Comparison of ENCODE assay signal across 1 cellular context in the genomic region with DNA sequence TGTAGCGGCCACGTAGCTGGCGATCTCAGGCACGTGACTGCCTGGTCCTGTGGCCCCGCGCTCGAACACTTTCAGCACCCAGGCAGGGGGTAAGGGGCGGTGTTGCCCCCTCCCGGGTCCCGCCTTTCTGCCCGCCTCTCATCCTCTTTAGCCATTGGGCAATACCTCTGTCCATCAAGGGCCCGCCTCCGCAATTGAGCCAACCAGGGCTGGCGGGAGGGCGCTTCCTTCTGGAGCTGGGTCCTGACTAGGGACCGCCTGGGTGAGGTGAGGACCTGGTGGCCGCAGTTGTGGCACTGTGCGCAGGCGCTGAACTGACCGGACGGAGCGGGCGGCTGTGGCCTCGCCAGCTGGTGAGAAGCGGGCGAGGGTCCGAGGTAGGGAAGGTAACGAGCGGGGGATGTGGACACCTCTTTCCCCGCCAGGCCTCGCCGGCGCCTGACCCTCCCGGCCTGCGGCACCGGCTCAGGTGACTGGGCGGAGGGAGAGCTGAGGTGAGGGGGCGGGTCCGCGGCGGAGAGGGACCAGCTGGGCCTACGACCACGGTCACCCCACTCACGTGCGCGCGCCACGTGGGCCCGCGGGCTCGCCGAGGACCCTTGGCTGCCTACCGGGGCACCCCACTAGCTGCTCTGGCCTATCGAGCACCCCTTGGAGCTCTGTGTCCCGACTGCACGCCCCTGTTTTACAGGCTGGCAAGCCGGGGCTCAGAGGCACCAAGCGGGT.
TF ChIP-seq lines count a peak whose summit lies in the region.

A gene with protein sequence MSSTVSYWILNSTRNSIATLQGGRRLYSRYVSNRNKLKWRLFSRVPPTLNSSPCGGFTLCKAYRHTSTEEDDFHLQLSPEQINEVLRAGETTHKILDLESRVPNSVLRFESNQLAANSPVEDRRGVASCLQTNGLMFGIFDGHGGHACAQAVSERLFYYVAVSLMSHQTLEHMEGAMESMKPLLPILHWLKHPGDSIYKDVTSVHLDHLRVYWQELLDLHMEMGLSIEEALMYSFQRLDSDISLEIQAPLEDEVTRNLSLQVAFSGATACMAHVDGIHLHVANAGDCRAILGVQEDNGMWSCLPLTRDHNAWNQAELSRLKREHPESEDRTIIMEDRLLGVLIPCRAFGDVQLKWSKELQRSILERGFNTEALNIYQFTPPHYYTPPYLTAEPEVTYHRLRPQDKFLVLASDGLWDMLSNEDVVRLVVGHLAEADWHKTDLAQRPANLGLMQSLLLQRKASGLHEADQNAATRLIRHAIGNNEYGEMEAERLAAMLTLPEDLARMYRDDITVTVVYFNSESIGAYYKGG (plus strand): TSS at position 228 of the 726 bp plus-strand sequence. CDS start 3,770 bp downstream, outside the sequence.

TF ChIP-seq in HepG2, 621 proteins besides CTCF, POLR2A, EP300 and RAD21 (continued from another document and continues in another):
- TF ChIP-seq, protein P1, sequence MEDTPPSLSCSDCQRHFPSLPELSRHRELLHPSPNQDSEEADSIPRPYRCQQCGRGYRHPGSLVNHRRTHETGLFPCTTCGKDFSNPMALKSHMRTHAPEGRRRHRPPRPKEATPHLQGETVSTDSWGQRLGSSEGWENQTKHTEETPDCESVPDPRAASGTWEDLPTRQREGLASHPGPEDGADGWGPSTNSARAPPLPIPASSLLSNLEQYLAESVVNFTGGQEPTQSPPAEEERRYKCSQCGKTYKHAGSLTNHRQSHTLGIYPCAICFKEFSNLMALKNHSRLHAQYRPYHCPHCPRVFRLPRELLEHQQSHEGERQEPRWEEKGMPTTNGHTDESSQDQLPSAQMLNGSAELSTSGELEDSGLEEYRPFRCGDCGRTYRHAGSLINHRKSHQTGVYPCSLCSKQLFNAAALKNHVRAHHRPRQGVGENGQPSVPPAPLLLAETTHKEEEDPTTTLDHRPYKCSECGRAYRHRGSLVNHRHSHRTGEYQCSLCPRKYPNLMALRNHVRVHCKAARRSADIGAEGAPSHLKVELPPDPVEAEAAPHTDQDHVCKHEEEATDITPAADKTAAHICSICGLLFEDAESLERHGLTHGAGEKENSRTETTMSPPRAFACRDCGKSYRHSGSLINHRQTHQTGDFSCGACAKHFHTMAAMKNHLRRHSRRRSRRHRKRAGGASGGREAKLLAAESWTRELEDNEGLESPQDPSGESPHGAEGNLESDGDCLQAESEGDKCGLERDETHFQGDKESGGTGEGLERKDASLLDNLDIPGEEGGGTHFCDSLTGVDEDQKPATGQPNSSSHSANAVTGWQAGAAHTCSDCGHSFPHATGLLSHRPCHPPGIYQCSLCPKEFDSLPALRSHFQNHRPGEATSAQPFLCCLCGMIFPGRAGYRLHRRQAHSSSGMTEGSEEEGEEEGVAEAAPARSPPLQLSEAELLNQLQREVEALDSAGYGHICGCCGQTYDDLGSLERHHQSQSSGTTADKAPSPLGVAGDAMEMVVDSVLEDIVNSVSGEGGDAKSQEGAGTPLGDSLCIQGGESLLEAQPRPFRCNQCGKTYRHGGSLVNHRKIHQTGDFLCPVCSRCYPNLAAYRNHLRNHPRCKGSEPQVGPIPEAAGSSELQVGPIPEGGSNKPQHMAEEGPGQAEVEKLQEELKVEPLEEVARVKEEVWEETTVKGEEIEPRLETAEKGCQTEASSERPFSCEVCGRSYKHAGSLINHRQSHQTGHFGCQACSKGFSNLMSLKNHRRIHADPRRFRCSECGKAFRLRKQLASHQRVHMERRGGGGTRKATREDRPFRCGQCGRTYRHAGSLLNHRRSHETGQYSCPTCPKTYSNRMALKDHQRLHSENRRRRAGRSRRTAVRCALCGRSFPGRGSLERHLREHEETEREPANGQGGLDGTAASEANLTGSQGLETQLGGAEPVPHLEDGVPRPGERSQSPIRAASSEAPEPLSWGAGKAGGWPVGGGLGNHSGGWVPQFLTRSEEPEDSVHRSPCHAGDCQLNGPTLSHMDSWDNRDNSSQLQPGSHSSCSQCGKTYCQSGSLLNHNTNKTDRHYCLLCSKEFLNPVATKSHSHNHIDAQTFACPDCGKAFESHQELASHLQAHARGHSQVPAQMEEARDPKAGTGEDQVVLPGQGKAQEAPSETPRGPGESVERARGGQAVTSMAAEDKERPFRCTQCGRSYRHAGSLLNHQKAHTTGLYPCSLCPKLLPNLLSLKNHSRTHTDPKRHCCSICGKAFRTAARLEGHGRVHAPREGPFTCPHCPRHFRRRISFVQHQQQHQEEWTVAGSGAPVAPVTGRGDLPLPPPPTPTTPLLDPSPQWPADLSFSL (CRISPR knock-in tag; IDR thresholded peaks at IDR 0.05), result no peak
- TF ChIP-seq SNAI1 (CRISPR knock-in tag; IDR thresholded peaks at IDR 0.05; ENCODE audit: borderline replicate concordance) (peak; percentile 74), CHD2 (IDR thresholded peaks at IDR 0.05; ENCODE audit: low read depth, low read length) (no peak), ERF (CRISPR knock-in tag; IDR thresholded peaks at IDR 0.05) (peak; percentile 78), NFATC3 (CRISPR knock-in tag; IDR thresholded peaks at IDR 0.05) (peak; percentile 72; the same call in 1 of the 2 replicates), ZNF343 (CRISPR knock-in tag; IDR thresholded peaks at IDR 0.05) (peak; percentile 91), EEA1 (CRISPR knock-in tag; IDR thresholded peaks at IDR 0.05; ENCODE audit: borderline replicate concordance) (peak; percentile 94), POLR2AphosphoS5 (IDR thresholded peaks at IDR 0.05; ENCODE audit: low read depth, low read length) (peak; percentile 86), MTF2 (CRISPR knock-in tag; IDR thresholded peaks at IDR 0.05; ENCODE audit: borderline replicate concordance) (peak; percentile 75; the same call in 1 of the 2 replicates), KDM6A (CRISPR knock-in tag; IDR thresholded peaks at IDR 0.05; ENCODE audit: low read depth) (no peak), NR1H2 (CRISPR knock-in tag; IDR thresholded peaks at IDR 0.05; ENCODE audit: borderline replicate concordance, low read depth) (peak; percentile 96), HNRNPH1 (optimal IDR thresholded peaks at IDR 0.05; ENCODE audit: low read depth, low read length) (no peak), U2AF2 (IDR thresholded peaks at IDR 0.05; ENCODE audit: low read depth, low read length) (peak; percentile 7; the same call in 1 of the 2 replicates), ZNF556 (CRISPR knock-in tag; IDR thresholded peaks at IDR 0.05; ENCODE audit: borderline replicate concordance) (peak; percentile 46; the same call in 1 of the 2 replicates), ZBTB1 (CRISPR knock-in tag; IDR thresholded peaks at IDR 0.05; ENCODE audit: borderline replicate concordance) (no peak), TBL1XR1 (IDR thresholded peaks at IDR 0.05; ENCODE audit: borderline replicate concordance, low read length, partially characterized antibody) (no peak), KMT2A (CRISPR knock-in tag; IDR thresholded peaks at IDR 0.05) (peak; percentile 87)
- TF ChIP-seq, protein P2, sequence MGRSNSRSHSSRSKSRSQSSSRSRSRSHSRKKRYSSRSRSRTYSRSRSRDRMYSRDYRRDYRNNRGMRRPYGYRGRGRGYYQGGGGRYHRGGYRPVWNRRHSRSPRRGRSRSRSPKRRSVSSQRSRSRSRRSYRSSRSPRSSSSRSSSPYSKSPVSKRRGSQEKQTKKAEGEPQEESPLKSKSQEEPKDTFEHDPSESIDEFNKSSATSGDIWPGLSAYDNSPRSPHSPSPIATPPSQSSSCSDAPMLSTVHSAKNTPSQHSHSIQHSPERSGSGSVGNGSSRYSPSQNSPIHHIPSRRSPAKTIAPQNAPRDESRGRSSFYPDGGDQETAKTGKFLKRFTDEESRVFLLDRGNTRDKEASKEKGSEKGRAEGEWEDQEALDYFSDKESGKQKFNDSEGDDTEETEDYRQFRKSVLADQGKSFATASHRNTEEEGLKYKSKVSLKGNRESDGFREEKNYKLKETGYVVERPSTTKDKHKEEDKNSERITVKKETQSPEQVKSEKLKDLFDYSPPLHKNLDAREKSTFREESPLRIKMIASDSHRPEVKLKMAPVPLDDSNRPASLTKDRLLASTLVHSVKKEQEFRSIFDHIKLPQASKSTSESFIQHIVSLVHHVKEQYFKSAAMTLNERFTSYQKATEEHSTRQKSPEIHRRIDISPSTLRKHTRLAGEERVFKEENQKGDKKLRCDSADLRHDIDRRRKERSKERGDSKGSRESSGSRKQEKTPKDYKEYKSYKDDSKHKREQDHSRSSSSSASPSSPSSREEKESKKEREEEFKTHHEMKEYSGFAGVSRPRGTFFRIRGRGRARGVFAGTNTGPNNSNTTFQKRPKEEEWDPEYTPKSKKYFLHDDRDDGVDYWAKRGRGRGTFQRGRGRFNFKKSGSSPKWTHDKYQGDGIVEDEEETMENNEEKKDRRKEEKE (IDR thresholded peaks at IDR 0.05), result no peak
- TF ChIP-seq, protein P3, sequence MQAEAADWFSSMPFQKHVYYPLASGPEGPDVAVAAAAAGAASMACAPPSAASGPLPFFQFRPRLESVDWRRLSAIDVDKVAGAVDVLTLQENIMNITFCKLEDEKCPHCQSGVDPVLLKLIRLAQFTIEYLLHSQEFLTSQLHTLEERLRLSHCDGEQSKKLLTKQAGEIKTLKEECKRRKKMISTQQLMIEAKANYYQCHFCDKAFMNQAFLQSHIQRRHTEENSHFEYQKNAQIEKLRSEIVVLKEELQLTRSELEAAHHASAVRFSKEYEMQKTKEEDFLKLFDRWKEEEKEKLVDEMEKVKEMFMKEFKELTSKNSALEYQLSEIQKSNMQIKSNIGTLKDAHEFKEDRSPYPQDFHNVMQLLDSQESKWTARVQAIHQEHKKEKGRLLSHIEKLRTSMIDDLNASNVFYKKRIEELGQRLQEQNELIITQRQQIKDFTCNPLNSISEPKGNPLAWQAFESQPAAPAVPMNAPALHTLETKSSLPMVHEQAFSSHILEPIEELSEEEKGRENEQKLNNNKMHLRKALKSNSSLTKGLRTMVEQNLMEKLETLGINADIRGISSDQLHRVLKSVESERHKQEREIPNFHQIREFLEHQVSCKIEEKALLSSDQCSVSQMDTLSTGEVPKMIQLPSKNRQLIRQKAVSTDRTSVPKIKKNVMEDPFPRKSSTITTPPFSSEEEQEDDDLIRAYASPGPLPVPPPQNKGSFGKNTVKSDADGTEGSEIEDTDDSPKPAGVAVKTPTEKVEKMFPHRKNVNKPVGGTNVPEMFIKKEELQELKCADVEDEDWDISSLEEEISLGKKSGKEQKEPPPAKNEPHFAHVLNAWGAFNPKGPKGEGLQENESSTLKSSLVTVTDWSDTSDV (CRISPR knock-in tag; IDR thresholded peaks at IDR 0.05), result peak; percentile 96
- TF ChIP-seq, protein P4, sequence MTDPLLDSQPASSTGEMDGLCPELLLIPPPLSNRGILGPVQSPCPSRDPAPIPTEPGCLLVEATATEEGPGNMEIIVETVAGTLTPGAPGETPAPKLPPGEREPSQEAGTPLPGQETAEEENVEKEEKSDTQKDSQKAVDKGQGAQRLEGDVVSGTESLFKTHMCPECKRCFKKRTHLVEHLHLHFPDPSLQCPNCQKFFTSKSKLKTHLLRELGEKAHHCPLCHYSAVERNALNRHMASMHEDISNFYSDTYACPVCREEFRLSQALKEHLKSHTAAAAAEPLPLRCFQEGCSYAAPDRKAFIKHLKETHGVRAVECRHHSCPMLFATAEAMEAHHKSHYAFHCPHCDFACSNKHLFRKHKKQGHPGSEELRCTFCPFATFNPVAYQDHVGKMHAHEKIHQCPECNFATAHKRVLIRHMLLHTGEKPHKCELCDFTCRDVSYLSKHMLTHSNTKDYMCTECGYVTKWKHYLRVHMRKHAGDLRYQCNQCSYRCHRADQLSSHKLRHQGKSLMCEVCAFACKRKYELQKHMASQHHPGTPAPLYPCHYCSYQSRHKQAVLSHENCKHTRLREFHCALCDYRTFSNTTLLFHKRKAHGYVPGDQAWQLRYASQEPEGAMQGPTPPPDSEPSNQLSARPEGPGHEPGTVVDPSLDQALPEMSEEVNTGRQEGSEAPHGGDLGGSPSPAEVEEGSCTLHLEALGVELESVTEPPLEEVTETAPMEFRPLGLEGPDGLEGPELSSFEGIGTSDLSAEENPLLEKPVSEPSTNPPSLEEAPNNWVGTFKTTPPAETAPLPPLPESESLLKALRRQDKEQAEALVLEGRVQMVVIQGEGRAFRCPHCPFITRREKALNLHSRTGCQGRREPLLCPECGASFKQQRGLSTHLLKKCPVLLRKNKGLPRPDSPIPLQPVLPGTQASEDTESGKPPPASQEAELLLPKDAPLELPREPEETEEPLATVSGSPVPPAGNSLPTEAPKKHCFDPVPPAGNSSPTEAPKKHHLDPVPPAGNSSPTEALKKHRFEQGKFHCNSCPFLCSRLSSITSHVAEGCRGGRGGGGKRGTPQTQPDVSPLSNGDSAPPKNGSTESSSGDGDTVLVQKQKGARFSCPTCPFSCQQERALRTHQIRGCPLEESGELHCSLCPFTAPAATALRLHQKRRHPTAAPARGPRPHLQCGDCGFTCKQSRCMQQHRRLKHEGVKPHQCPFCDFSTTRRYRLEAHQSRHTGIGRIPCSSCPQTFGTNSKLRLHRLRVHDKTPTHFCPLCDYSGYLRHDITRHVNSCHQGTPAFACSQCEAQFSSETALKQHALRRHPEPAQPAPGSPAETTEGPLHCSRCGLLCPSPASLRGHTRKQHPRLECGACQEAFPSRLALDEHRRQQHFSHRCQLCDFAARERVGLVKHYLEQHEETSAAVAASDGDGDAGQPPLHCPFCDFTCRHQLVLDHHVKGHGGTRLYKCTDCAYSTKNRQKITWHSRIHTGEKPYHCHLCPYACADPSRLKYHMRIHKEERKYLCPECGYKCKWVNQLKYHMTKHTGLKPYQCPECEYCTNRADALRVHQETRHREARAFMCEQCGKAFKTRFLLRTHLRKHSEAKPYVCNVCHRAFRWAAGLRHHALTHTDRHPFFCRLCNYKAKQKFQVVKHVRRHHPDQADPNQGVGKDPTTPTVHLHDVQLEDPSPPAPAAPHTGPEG (CRISPR knock-in tag; IDR thresholded peaks at IDR 0.05), result peak; percentile 96
- TF ChIP-seq, protein P5, sequence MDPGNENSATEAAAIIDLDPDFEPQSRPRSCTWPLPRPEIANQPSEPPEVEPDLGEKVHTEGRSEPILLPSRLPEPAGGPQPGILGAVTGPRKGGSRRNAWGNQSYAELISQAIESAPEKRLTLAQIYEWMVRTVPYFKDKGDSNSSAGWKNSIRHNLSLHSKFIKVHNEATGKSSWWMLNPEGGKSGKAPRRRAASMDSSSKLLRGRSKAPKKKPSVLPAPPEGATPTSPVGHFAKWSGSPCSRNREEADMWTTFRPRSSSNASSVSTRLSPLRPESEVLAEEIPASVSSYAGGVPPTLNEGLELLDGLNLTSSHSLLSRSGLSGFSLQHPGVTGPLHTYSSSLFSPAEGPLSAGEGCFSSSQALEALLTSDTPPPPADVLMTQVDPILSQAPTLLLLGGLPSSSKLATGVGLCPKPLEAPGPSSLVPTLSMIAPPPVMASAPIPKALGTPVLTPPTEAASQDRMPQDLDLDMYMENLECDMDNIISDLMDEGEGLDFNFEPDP (CRISPR knock-in tag; conservative IDR thresholded peaks at IDR 0.05), result peak; percentile 98; the same call in 1 of the 2 replicates
- TF ChIP-seq, protein P6, sequence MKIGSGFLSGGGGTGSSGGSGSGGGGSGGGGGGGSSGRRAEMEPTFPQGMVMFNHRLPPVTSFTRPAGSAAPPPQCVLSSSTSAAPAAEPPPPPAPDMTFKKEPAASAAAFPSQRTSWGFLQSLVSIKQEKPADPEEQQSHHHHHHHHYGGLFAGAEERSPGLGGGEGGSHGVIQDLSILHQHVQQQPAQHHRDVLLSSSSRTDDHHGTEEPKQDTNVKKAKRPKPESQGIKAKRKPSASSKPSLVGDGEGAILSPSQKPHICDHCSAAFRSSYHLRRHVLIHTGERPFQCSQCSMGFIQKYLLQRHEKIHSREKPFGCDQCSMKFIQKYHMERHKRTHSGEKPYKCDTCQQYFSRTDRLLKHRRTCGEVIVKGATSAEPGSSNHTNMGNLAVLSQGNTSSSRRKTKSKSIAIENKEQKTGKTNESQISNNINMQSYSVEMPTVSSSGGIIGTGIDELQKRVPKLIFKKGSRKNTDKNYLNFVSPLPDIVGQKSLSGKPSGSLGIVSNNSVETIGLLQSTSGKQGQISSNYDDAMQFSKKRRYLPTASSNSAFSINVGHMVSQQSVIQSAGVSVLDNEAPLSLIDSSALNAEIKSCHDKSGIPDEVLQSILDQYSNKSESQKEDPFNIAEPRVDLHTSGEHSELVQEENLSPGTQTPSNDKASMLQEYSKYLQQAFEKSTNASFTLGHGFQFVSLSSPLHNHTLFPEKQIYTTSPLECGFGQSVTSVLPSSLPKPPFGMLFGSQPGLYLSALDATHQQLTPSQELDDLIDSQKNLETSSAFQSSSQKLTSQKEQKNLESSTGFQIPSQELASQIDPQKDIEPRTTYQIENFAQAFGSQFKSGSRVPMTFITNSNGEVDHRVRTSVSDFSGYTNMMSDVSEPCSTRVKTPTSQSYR (CRISPR knock-in tag; IDR thresholded peaks at IDR 0.05; ENCODE audit: borderline replicate concordance), result no peak
